16 cellular contexts compared by ENCODE assay signal in the genomic region with DNA sequence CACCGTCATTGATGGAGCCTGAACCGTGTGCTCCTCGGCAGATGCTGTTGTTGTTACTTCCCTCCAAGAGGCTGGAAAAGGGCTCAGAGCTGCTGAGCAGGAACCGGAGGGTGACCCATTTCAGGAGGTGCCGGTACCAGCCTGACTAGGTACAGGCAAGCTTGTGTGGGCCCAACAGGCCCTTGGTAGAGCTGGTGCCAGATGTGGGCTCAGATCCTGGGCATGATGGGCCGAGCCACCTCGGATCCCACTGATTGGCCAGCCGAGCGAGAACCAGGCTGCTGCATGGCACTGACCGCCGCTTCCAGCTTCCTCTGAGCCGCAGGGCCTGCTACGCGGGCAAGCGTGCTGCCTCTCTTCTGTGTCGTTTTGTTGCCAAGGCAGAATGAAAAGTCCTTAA. TPM values are rescaled to one million over a fixed set of nuclear protein-coding genes. Genes with fewer than 3 reads are reported as not detected.
DNase-seq lines count a peak whose midpoint lies in the region; ATAC-seq, FAIRE-seq and TF ChIP-seq lines count a peak whose summit lies in the region.
"Had no signal": no experiment of that assay in that cellular context is flagged by ENCODE, and none has a peak within 500 bp of the region (broad histone marks: within the 10 kb centered on the region; RNA-seq: fewer than 3 reads in every experiment).

No MANE protein-coding gene starts in this region.

- no peak for TF ChIP-seq POLR2A in heart left ventricle (IDR thresholded peaks at IDR 0.05)
- TF ChIP-seq POLR2A in HepG2 (IDR thresholded peaks at IDR 0.05; ENCODE audit: insufficient read depth in 1 of 2, low read depth in 2 of 2, low read length in 2 of 2), result no peak

- H3K36me3 Mint-ChIP-seq in type B pancreatic cell, result peaks cover 12% of the 10 kb centered on the region

- H4K20me1 ChIP-seq in HepG2 (ENCODE audit: insufficient read depth, low read length), result no peaks in the 10 kb centered on the region

- H3K4me2 ChIP-seq in HepG2 (ENCODE audit: low read depth, low read length), result no peak overlapping the region
- H3K4me2 ChIP-seq: SK-N-SH had no signal

- H3K4me3 ChIP-seq in left ventricle myocardium inferior (no peak overlapping the region), heart left ventricle (no peak overlapping the region), HepG2 (replicated peaks in 1 of 3; ENCODE audit: insufficient read depth in 1 of 3, low read depth in 2 of 3, low read length in 3 of 3) (no peak overlapping the region)
- H3K4me3 ChIP-seq: body of pancreas had no signal

- H3K9ac ChIP-seq in HepG2 (ENCODE audit: insufficient read depth, low read depth, low read length), result no peak overlapping the region
- H3K9ac ChIP-seq: SK-N-SH had no signal

- no peaks in the 10 kb centered on the region for H3K79me2 ChIP-seq in HepG2 (ENCODE audit: insufficient read depth, low read length)

- peak overlapping the region; percentile 86 for H3K27ac ChIP-seq in left ventricle myocardium inferior (replicated peaks)
- H3K27ac ChIP-seq in heart left ventricle, result no peak overlapping the region
- H3K27ac ChIP-seq in RWPE1, result peak overlapping the region; percentile 92
- H3K27ac ChIP-seq in HepG2 (ENCODE audit: extremely low read length, insufficient read depth, low read length), result no peak overlapping the region

- CTCF ChIA-PET in RWPE1 (lab: Yijun Ruan, JAX) (interaction anchor here (0.7 kb wide), 1 partner anchor 119 kb away, joined by 3 read pairs; no protein-coding TSS in a partner anchor), HepG2 (lab: Yijun Ruan, JAX; ENCODE audit: low intra/inter-chr PET ratio, low total read pairs) (no interaction called here)

- WGBS in heart left ventricle, 4 donors, result 88 to 94% (median 92%) methylated on average over 12 to 16 of the region's 16 CpGs
- 95% methylated on average over 12 of the region's 16 CpGs for WGBS in HepG2 (ENCODE audit: low lambda C conversion rate)

- no peaks in the 10 kb centered on the region for H3K27me3 Mint-ChIP-seq in type B pancreatic cell

- peaks cover 5% of the 10 kb centered on the region for H3K4me1 Mint-ChIP-seq in type B pancreatic cell (ENCODE audit: unreplicated experiment)

- H3K27ac Mint-ChIP-seq in type B pancreatic cell, result peak overlapping the region; percentile 69

- DNase-seq in left ventricle myocardium inferior (no peak), heart left ventricle (no peak), RWPE1 (ENCODE audit: low spot score) (no peak), HepG2 (ENCODE audit: low spot score) (no peak), type B pancreatic cell (ENCODE audit: extremely low spot score, unreplicated experiment) (no peak), CD1c-positive myeloid dendritic cell (ENCODE audit: extremely low spot score) (no peak), NCI-H1694 treated with DMSO at 0.1 percent for 48 hours (lab: John Stamatoyannopoulos, UW) (no peak)
- DNase-seq: AML-193; effector memory CD4-positive, alpha-beta T cell; foreskin fibroblast; mesendoderm; NK-92 treated with Interleukin-12 subunit alpha and Interleukin-12 subunit beta, amount 100 ng/mL, for 24 hours; SK-N-SH had no signal

- no peak for TF ChIP-seq RAD21 in HepG2 (CRISPR knock-in tag; IDR thresholded peaks at IDR 0.05)

- TF ChIP-seq CTCF in left ventricle myocardium inferior (IDR thresholded peaks at IDR 0.05; ENCODE audit: borderline replicate concordance) (no peak), heart left ventricle (IDR thresholded peaks at IDR 0.05) (no peak), RWPE1 (conservative IDR thresholded peaks at IDR 0.05; ENCODE audit: low read depth) (no peak), HepG2 (CRISPR knock-in tag; IDR thresholded peaks at IDR 0.05) (no peak), type B pancreatic cell (conservative IDR thresholded peaks at IDR 0.05) (no peak)

- H3K36me3 ChIP-seq in left ventricle myocardium inferior (peaks cover 63% of the 10 kb centered on the region), heart left ventricle (peaks cover 0 to 75% (median 66%) of the 10 kb centered on the region in 9 donors), HepG2 (replicated peaks in 1 of 2; ENCODE audit: control insufficient read depth in 1 of 2, insufficient read depth in 2 of 2, low read length in 2 of 2) (peaks cover 25 to 47% of the 10 kb centered on the region in 2 experiments)

- TF ChIP-seq EP300 in HepG2 (IDR thresholded peaks at IDR 0.05; ENCODE audit: low read depth in 2 of 2, low read length in 2 of 2) (no peak), HepG2 (CRISPR knock-in tag; IDR thresholded peaks at IDR 0.05; ENCODE audit: borderline replicate concordance) (no peak)

- FAIRE-seq in HepG2 (lab: Jason Lieb, UNC), result no peak
- FAIRE-seq: H1 had no signal

- POLR2A ChIA-PET in RWPE1 (lab: Yijun Ruan, JAX; ENCODE audit: low non-redundant PET) (no interaction called here), HepG2 (lab: Yijun Ruan, JAX) (no interaction called here)

- no peaks in the 10 kb centered on the region for H3K27me3 ChIP-seq in left ventricle myocardium inferior (ENCODE audit: low read depth)
- H3K27me3 ChIP-seq in heart left ventricle, result no peaks in the 10 kb centered on the region
- H3K27me3 ChIP-seq in HepG2 (ENCODE audit: control insufficient read depth in 1 of 2, insufficient read depth in 2 of 2, low read length in 2 of 2), result no peaks in the 10 kb centered on the region
- H3K27me3 ChIP-seq: body of pancreas had no signal

- H3K9me3 Mint-ChIP-seq in type B pancreatic cell, result no peaks in the 10 kb centered on the region

- no peak for ATAC-seq in heart left ventricle
- no peak for ATAC-seq in HepG2
- no peak for ATAC-seq in GM18498 (IDR thresholded peaks at IDR 0.05; ENCODE audit: unreplicated experiment)
- ATAC-seq: body of pancreas had no signal

- H2AFZ ChIP-seq in HepG2 (ENCODE audit: low read length), result no peak overlapping the region

- no peak overlapping the region for H3K4me3 Mint-ChIP-seq in type B pancreatic cell

- H3K9me3 ChIP-seq in left ventricle myocardium inferior (replicated peaks), result no peaks in the 10 kb centered on the region
- no peaks in the 10 kb centered on the region for H3K9me3 ChIP-seq in heart left ventricle
- H3K9me3 ChIP-seq in HepG2 (ENCODE audit: low read length), result no peaks in the 10 kb centered on the region
- H3K9me3 ChIP-seq: body of pancreas, SK-N-SH had no signal

- H3K4me1 ChIP-seq in left ventricle myocardium inferior, result peaks cover 42% of the 10 kb centered on the region
- H3K4me1 ChIP-seq in heart left ventricle, result peaks cover 0 to 38% (median 28%) of the 10 kb centered on the region in 12 donors
- peaks cover 23% of the 10 kb centered on the region for H3K4me1 ChIP-seq in HepG2 (ENCODE audit: insufficient read depth, low read length)

- in situ Hi-C loops in HepG2 (cut with HindIII; ENCODE audit: extremely low pct_ligation_motif_present, low pct_unique_long_range_greater_than_20kb), result no loop called here

- intact Hi-C loops in left ventricle myocardium inferior (cut with micrococcal nuclease) (no loop called here), heart left ventricle (cut with DNase I) (no loop called here), HepG2 (cut with micrococcal nuclease; ENCODE audit: unreplicated experiment) (no loop called here)

- TSS peak; percentile 62 for BruUV-seq in HepG2 (replicated peaks; lab: Mats Ljungman, UMichigan)

RNA-seq across cellular contexts. Expression of a gene that starts 33.7 kb away (rescaled TPM):
- 17.4 TPM for total RNA-seq in left ventricle myocardium inferior
- total RNA-seq in heart left ventricle, result 10 to 100 TPM; 11.4 to 21.5 (median 15.8) TPM
- 10 to 100 TPM; 11.7 to 26.0 TPM for polyA plus RNA-seq in heart left ventricle
- total RNA-seq in HepG2 (2016; rRNA removed; fragmentation: Illumina TruSeq; extraction: Trizol), result 47.9 and 63.4 TPM in 2 replicates
- 11.5 and 13.9 TPM in 2 replicates for total RNA-seq in HepG2 (2016; cell fraction: cytosol; rRNA removed; fragmentation: Illumina TruSeq; extraction: Trizol; ENCODE audit: low read depth)
- 48.3 and 54.0 TPM in 2 replicates for total RNA-seq in HepG2 (2016; cell fraction: insoluble cytoplasmic fraction; rRNA removed; fragmentation: Illumina TruSeq; extraction: Trizol)
- 23.0 and 27.1 TPM in 2 replicates for total RNA-seq in HepG2 (2016; cell fraction: membrane; rRNA removed; fragmentation: Illumina TruSeq; extraction: Trizol)
- total RNA-seq in HepG2 (2016; cell fraction: nucleus; rRNA removed; fragmentation: Illumina TruSeq; extraction: Trizol), result 25.4 and 26.5 TPM in 2 replicates
- polyA plus RNA-seq in HepG2 (2011; rRNA removed), result 6.8 and 6.9 TPM in 2 replicates
- 4.8 and 5.2 TPM in 2 replicates for polyA plus RNA-seq in HepG2 (2011; cell fraction: cytosol; rRNA removed)
- 8.6 and 9.1 TPM in 2 replicates for polyA plus RNA-seq in HepG2 (2011; cell fraction: nucleus; rRNA removed)
- 23.7 and 25.5 TPM in 2 replicates for polyA plus RNA-seq in HepG2 (2012)
- 5.0 and 6.7 TPM in 2 replicates for polyA plus RNA-seq in HepG2 (2016; cell fraction: cytosol; fragmentation: Illumina TruSeq; extraction: Trizol; ENCODE audit: low read depth)
- polyA plus RNA-seq in HepG2 (2016; cell fraction: insoluble cytoplasmic fraction; fragmentation: Illumina TruSeq; extraction: Trizol; ENCODE audit: low read depth), result 48.2 and 58.0 TPM in 2 replicates
- polyA plus RNA-seq in HepG2 (2016; cell fraction: membrane; fragmentation: Illumina TruSeq; extraction: Trizol; ENCODE audit: low read depth), result 12.7 and 14.5 TPM in 2 replicates
- polyA plus RNA-seq in HepG2 (2016; cell fraction: nucleus; fragmentation: Illumina TruSeq; extraction: Trizol; ENCODE audit: insufficient read depth, low read depth), result 36.4 and 41.5 TPM in 2 replicates
- polyA minus RNA-seq in HepG2 (2011; rRNA and poly(A)+ RNA removed; ENCODE audit: low replicate concordance), result 7.1 and 9.6 TPM in 2 replicates
- polyA minus RNA-seq in HepG2 (2011; cell fraction: cytosol; rRNA and poly(A)+ RNA removed), result 10.4 and 14.8 TPM in 2 replicates
- polyA minus RNA-seq in HepG2 (2011; cell fraction: nucleus; rRNA and poly(A)+ RNA removed), result 10.0 and 12.2 TPM in 2 replicates
- total RNA-seq in type B pancreatic cell (ENCODE audit: low replicate concordance), result 32.4 and 33.8 TPM in 2 replicates

RNA-seq across cellular contexts. Expression of a gene that starts 33.9 kb away (rescaled TPM):
- 9.0 TPM for total RNA-seq in left ventricle myocardium inferior
- 10 to 100 TPM in 2 of 9 donors, 1 to 10 TPM in 7; 4.9 to 11.8 (median 9.3) TPM for total RNA-seq in heart left ventricle
- 10 to 100 TPM in 1 of 2 donors, 1 to 10 TPM in 1; 5.3 to 12.0 TPM for polyA plus RNA-seq in heart left ventricle
- total RNA-seq in HepG2 (2016; rRNA removed; fragmentation: Illumina TruSeq; extraction: Trizol), result 2.0 and 2.5 TPM in 2 replicates
- total RNA-seq in HepG2 (2016; cell fraction: cytosol; rRNA removed; fragmentation: Illumina TruSeq; extraction: Trizol; ENCODE audit: low read depth), result 1.9 and 2.1 TPM in 2 replicates
- total RNA-seq in HepG2 (2016; cell fraction: insoluble cytoplasmic fraction; rRNA removed; fragmentation: Illumina TruSeq; extraction: Trizol), result 2.5 and 3.1 TPM in 2 replicates
- total RNA-seq in HepG2 (2016; cell fraction: membrane; rRNA removed; fragmentation: Illumina TruSeq; extraction: Trizol), result 4.7 and 4.9 TPM in 2 replicates
- total RNA-seq in HepG2 (2016; cell fraction: nucleus; rRNA removed; fragmentation: Illumina TruSeq; extraction: Trizol), result 1.2 and 1.4 TPM in 2 replicates
- 1.6 and 1.8 TPM in 2 replicates for polyA plus RNA-seq in HepG2 (2011; rRNA removed)
- polyA plus RNA-seq in HepG2 (2011; cell fraction: cytosol; rRNA removed), result 1.2 TPM in 2 replicates
- polyA plus RNA-seq in HepG2 (2011; cell fraction: nucleus; rRNA removed), result 1.2 and 1.3 TPM in 2 replicates
- polyA plus RNA-seq in HepG2 (2012), result 1.5 and 1.7 TPM in 2 replicates
- polyA plus RNA-seq in HepG2 (2016; cell fraction: cytosol; fragmentation: Illumina TruSeq; extraction: Trizol; ENCODE audit: low read depth), result 2.8 TPM in 2 replicates
- 3.0 TPM in 2 replicates for polyA plus RNA-seq in HepG2 (2016; cell fraction: insoluble cytoplasmic fraction; fragmentation: Illumina TruSeq; extraction: Trizol; ENCODE audit: low read depth)
- 4.7 TPM in 2 replicates for polyA plus RNA-seq in HepG2 (2016; cell fraction: membrane; fragmentation: Illumina TruSeq; extraction: Trizol; ENCODE audit: low read depth)
- 2.1 and 2.8 TPM in 2 replicates for polyA plus RNA-seq in HepG2 (2016; cell fraction: nucleus; fragmentation: Illumina TruSeq; extraction: Trizol; ENCODE audit: insufficient read depth, low read depth)
- 2.6 and 2.7 TPM in 2 replicates for polyA minus RNA-seq in HepG2 (2011; rRNA and poly(A)+ RNA removed; ENCODE audit: low replicate concordance)
- polyA minus RNA-seq in HepG2 (2011; cell fraction: cytosol; rRNA and poly(A)+ RNA removed), result 0.88 and 1.4 TPM in 2 replicates
- polyA minus RNA-seq in HepG2 (2011; cell fraction: nucleus; rRNA and poly(A)+ RNA removed), result 1.4 and 3.2 TPM in 2 replicates
- total RNA-seq in type B pancreatic cell (ENCODE audit: low replicate concordance), result 8.9 and 9.3 TPM in 2 replicates

Comparison
In these comparisons a context has a peak if more than half of its experiments do, and no peak if none do; other contexts are left out.
1. H3K27ac ChIP-seq: peak in left ventricle myocardium inferior (single experiment) and RWPE1 (single experiment); none in heart left ventricle (0 of 12) and HepG2 (single experiment).